8 cellular contexts compared by ENCODE assay signal in the genomic region with DNA sequence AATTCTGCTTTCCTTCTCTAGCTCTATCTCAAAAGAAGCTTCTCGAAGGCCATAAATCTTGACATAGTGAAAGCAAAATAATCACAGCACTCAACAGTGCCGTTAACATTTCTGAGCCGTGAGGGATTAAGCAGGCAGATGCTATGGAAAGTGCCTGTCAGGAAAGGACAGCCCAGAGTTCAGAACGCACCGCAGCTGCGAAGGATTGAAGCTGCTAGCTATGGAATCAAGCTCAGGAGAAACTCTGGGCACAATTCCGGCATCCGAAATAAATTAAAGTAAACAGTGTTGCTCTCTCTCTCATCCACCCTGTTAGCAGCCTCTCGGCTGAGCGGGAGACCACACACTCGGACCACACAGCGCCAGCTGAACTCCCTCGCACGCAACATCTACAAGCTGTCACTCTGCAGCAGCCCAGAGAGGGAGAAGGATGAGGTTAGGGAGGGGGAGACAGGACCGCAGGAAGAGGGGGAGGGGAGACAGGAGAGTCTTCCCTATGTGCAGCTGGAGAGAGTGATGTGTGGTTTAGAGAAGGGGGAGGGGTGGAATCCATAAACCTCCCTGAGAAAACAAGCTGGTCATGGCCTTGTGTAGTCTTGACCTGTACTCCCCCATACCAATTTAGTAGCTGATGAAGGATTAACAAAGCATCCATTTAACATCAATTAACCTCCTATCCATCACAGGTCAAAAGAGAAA. TPM values are rescaled to one million over a fixed set of nuclear protein-coding genes. Genes with fewer than 3 reads are reported as not detected.
A peak's percentile ranks its signal among the peaks of the same experiment; 100 is the strongest.
DNase-seq lines count a peak whose midpoint lies in the region; ATAC-seq and TF ChIP-seq lines count a peak whose summit lies in the region.

No MANE protein-coding gene starts in this region.

- H3K27ac ChIP-seq in upper lobe of right lung = no peak overlapping the region
- no peak overlapping the region for H3K27ac ChIP-seq in caudate nucleus (ENCODE audit: low read depth, low read length)

- intact Hi-C loops in upper lobe of right lung (cut with DNase I) = no loop called here

- peak; percentile 70 for ATAC-seq in upper lobe of right lung
- no peak for ATAC-seq in GM19455 (IDR thresholded peaks at IDR 0.05; ENCODE audit: unreplicated experiment)

- H3K4me3 ChIP-seq in kidney epithelial cell (ENCODE audit: low read depth, low read length) (peak overlapping the region; percentile 10), upper lobe of right lung (peak overlapping the region; percentile 24)

- no peak for TF ChIP-seq CTCF in kidney epithelial cell (IDR thresholded peaks at IDR 0.05; ENCODE audit: insufficient read depth, low read length, poor library complexity, severe bottlenecking)
- TF ChIP-seq CTCF in upper lobe of right lung (IDR thresholded peaks at IDR 0.05) = no peak

- H3K27me3 ChIP-seq in kidney epithelial cell (ENCODE audit: control insufficient read depth, insufficient read depth, low read length) (no peaks in the 10 kb centered on the region), upper lobe of right lung (no peaks in the 10 kb centered on the region)

- H3K9ac ChIP-seq in ES-I3 (ENCODE audit: low read depth, low read length) = peak overlapping the region; percentile 41; the same call in 1 of the 2 replicates

- no peaks in the 10 kb centered on the region for H3K36me3 ChIP-seq in ES-I3 (ENCODE audit: insufficient read depth, low read length)
- H3K36me3 ChIP-seq in kidney epithelial cell (ENCODE audit: control insufficient read depth, insufficient read depth, low read length) = no peaks in the 10 kb centered on the region
- no peaks in the 10 kb centered on the region for H3K36me3 ChIP-seq in upper lobe of right lung

- DNase-seq in NCI-H1105 (lab: John Stamatoyannopoulos, UW) = peak; percentile 60
- peak; percentile 82 for DNase-seq in amniotic stem cell (lab: John Stamatoyannopoulos, UW)
- DNase-seq in kidney epithelial cell (ENCODE audit: low read depth) = peak; percentile 72
- DNase-seq in upper lobe of right lung = no peak
- DNase-seq in caudate nucleus (lab: John Stamatoyannopoulos, UW) = no peak
- DNase-seq in GM19240 (ENCODE audit: insufficient read length, low spot score) = no peak

- H3K9me3 ChIP-seq in ES-I3 (ENCODE audit: control insufficient read depth, insufficient read depth, low read length) = no peaks in the 10 kb centered on the region
- no peaks in the 10 kb centered on the region for H3K9me3 ChIP-seq in upper lobe of right lung

- H3K4me1 ChIP-seq in ES-I3 (ENCODE audit: insufficient read depth, low read length) = peaks cover 54% of the 10 kb centered on the region
- peaks cover 23% of the 10 kb centered on the region for H3K4me1 ChIP-seq in upper lobe of right lung

RNA-seq across cellular contexts. Expression of a gene that starts 9.0 kb away (rescaled TPM):
- 32.5 and 35.3 TPM in 2 replicates for total RNA-seq in kidney epithelial cell
- 31.2 TPM for total RNA-seq in upper lobe of right lung

RNA-seq across cellular contexts. Expression of a gene that starts 27.0 kb away (rescaled TPM):
- total RNA-seq in kidney epithelial cell (not detected in 2 replicates), upper lobe of right lung (1.0 TPM)

Comparison
In these comparisons a context has a peak if more than half of its experiments do, and no peak if none do; other contexts are left out.
1. DNase-seq: peak in NCI-H1105 (single experiment), amniotic stem cell (single experiment) and kidney epithelial cell (single experiment); none in upper lobe of right lung (single experiment), caudate nucleus (0 of 61) and GM19240 (single experiment).